Comparison of ENCODE assay signal across 9 cellular contexts in the genomic region with DNA sequence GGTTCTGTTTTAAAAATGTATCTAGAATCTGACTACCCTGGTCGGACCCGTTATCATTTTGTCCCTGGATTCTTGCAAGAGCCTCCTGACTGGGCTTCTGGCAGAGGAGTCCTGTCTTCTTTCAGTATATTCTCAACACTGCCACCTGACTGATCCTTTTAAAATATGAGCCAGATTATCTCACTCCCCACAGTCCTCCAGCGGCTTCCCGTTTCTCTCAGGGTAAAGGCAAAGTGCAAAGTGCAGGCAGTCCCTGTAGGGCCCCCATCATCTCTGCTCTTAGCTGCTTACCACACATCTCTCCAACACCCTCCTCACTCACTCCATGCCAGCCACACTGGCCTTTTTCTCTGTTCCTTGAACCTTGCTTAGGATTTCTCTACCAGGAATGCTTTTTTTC. TPM values are rescaled to one million over a fixed set of nuclear protein-coding genes. Genes with fewer than 3 reads are reported as not detected.
DNase-seq lines count a peak whose midpoint lies in the region; ATAC-seq and TF ChIP-seq lines count a peak whose summit lies in the region.
"Had no signal": no experiment of that assay in that cellular context is flagged by ENCODE, and none has a peak within 500 bp of the region (broad histone marks: within the 10 kb centered on the region; RNA-seq: fewer than 3 reads in every experiment).

No MANE protein-coding gene starts in this region.

- no peaks in the 10 kb centered on the region for H3K79me2 ChIP-seq in OCI-LY7 (ENCODE audit: insufficient read depth, low read depth, low read length)

- H2AFZ ChIP-seq in OCI-LY7 (ENCODE audit: low read length): no peak overlapping the region

- CTCF ChIA-PET in OCI-LY7 (lab: Charles Lee; ENCODE audit: unreplicated experiment): no interaction called here

- BruUV-seq in OCI-LY7 (replicated peaks; lab: Mats Ljungman, UMichigan): no TSS peak

- no peaks in the 10 kb centered on the region for H3K27me3 Mint-ChIP-seq in mesothelial cell of epicardium (ENCODE audit: low read depth)

- H3K27ac ChIP-seq in caudate nucleus (ENCODE audit: low read depth, low read length) (peak overlapping the region; percentile 75), OCI-LY7 (ENCODE audit: low read depth, low read length, poor library complexity, severe bottlenecking) (no peak overlapping the region)

- POLR2A ChIA-PET in OCI-LY7 (lab: Charles Lee): no interaction called here

- no peak overlapping the region for H3K4me3 Mint-ChIP-seq in mesothelial cell of epicardium

- no peaks in the 10 kb centered on the region for H4K20me1 ChIP-seq in OCI-LY7 (ENCODE audit: insufficient read depth, low read length)

- peaks cover 7% of the 10 kb centered on the region for H3K4me1 ChIP-seq in OCI-LY7 (ENCODE audit: insufficient read depth, low read length, poor library complexity, severe bottlenecking)

- intact Hi-C loops in Right ventricle myocardium inferior (cut with DNase I): no loop called here
- intact Hi-C loops in cardiac septum (cut with DNase I): no loop called here
- intact Hi-C loops in OCI-LY7 (cut with micrococcal nuclease; ENCODE audit: unreplicated experiment): no loop called here

- H3K9me3 ChIP-seq in OCI-LY7 (ENCODE audit: low read length): no peaks in the 10 kb centered on the region

- TF ChIP-seq CTCF in mesothelial cell of epicardium (IDR thresholded peaks at IDR 0.05; ENCODE audit: unreplicated experiment) (no peak), OCI-LY7 (conservative IDR thresholded peaks at IDR 0.05; ENCODE audit: low read length) (no peak)

- no peak overlapping the region for H3K4me3 ChIP-seq in OCI-LY7 (ENCODE audit: low read depth, low read length, poor library complexity, severe bottlenecking)

- peak overlapping the region; percentile 89 for H3K27ac Mint-ChIP-seq in mesothelial cell of epicardium

- no peaks in the 10 kb centered on the region for H3K36me3 ChIP-seq in OCI-LY7 (ENCODE audit: insufficient read depth, low read length)

- peaks cover 7% of the 10 kb centered on the region for H3K36me3 Mint-ChIP-seq in mesothelial cell of epicardium

- no peak overlapping the region for H3K4me2 ChIP-seq in OCI-LY7 (ENCODE audit: low read length)

- peaks cover 4% of the 10 kb centered on the region for H3K9me3 Mint-ChIP-seq in mesothelial cell of epicardium

- ATAC-seq in Right ventricle myocardium inferior: peak; percentile 32

- DNase-seq in Right ventricle myocardium inferior (ENCODE audit: missing footprints): no peak
- DNase-seq in cardiac septum (ENCODE audit: low spot score): no peak
- peak in 5 of 61 donors; percentile 26 to 48 (median 37) for DNase-seq in caudate nucleus (lab: John Stamatoyannopoulos, UW)
- no peak for DNase-seq in mesothelial cell of epicardium (ENCODE audit: low spot score in 2 of 2, unreplicated experiment in 2 of 2)
- no peak for DNase-seq in NCI-H2196 treated with DMSO at 0.1 percent for 48 hours (lab: John Stamatoyannopoulos, UW; ENCODE audit: unreplicated experiment)
- DNase-seq in stimulated activated CD4-positive, alpha-beta T cell treated with anti-CD3 and anti-CD28 coated beads, Interleukin-1b, Interleukin-23, amount 100 ng/mL, for 48 hours: no peak
- no peak for DNase-seq in superior temporal gyrus (ENCODE audit: extremely low spot score)
- no peak for DNase-seq in OCI-LY7 (ENCODE audit: low spot score)
- DNase-seq: DND-41 had no signal

- H3K9me2 ChIP-seq in OCI-LY7 (ENCODE audit: insufficient read depth, low read length): no peaks in the 10 kb centered on the region

- peaks cover 55% of the 10 kb centered on the region for H3K4me1 Mint-ChIP-seq in mesothelial cell of epicardium

RNA-seq across cellular contexts. Expression of a gene that starts 28.5 kb away (rescaled TPM):
- total RNA-seq in Right ventricle myocardium inferior (25.8 TPM), cardiac septum (30.4 TPM), mesothelial cell of epicardium (52.9 to 57.1 TPM (median 56.6 TPM) in 3 replicates), OCI-LY7 (2022) (12.4 and 14.7 TPM in 2 replicates)
- total RNA-seq in OCI-LY7 (2014; rRNA removed; shearing (Covaris generic)): 5.6 and 8.9 TPM in 2 replicates
